Comparison of ENCODE assay signal across 16 cellular contexts in the genomic region with DNA sequence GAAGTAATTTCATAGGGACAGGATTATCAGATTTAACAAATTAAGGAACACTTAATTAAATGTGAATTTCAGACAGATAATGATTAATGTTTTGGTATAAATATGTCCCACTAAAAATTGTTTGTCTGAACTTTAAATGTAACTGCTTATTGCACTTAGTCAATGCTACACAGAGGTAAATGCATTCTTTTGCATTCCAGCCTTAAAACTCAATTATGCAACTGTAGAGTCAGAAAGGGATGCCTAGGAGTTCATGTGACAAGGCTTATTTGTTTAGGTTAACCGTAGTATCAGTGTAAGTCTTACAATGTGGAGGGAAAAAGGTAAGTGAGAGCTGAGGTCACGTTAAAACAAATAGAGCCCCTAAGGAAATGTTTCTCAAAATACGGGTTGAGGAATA.
DNase-seq lines count a peak whose midpoint lies in the region; TF ChIP-seq lines count a peak whose summit lies in the region.
"Had no signal": no experiment of that assay in that cellular context is flagged by ENCODE, and none has a peak within 500 bp of the region (broad histone marks: within the 10 kb centered on the region; RNA-seq: fewer than 3 reads in every experiment).

No MANE protein-coding gene starts in this region.

- H3K4me1 Mint-ChIP-seq in HFFc6 (ENCODE audit: low read depth) (peaks cover 30% of the 10 kb centered on the region), osteocyte (ENCODE audit: unreplicated experiment) (peaks cover 18% of the 10 kb centered on the region)

- H3K79me1 ChIP-seq in trophoblast cell (ENCODE audit: low read length) = peaks cover 7% of the 10 kb centered on the region

- H3K23ac ChIP-seq in trophoblast cell (ENCODE audit: low read length) = no peak overlapping the region

- no CpG with 5 or more reads among the region's 3 CpGs for WGBS in trophoblast cell (ENCODE audit: extremely low coverage, insufficient coverage, insufficient read length)

- peaks cover 4% of the 10 kb centered on the region for H3K79me2 ChIP-seq in trophoblast cell (ENCODE audit: control insufficient read depth, insufficient read depth, low read length, poor library complexity)

- H3K4me3 Mint-ChIP-seq in HFFc6 (no peak overlapping the region), osteocyte (ENCODE audit: unreplicated experiment) (no peak overlapping the region)

- H2BK5ac ChIP-seq in trophoblast cell (ENCODE audit: low read depth, low read length, poor library complexity) = no peak overlapping the region

- H3K4me3 ChIP-seq in BLaER1 (no peak overlapping the region), HUES48 (ENCODE audit: low read depth, low read length) (no peak overlapping the region), iPS-20b (ENCODE audit: low read length) (no peak overlapping the region), trophoblast cell (ENCODE audit: low read depth, low read length) (no peak overlapping the region)

- H2BK12ac ChIP-seq in trophoblast cell (ENCODE audit: low read length) = no peak overlapping the region

- peak; percentile 35 to 86 for DNase-seq in trophoblast cell
- DNase-seq in HFFc6 = no peak
- DNase-seq in HuH-7 (ENCODE audit: low spot score) = no peak
- no peak for DNase-seq in osteocyte (ENCODE audit: extremely low spot score, unreplicated experiment)
- DNase-seq: CD4-positive, alpha-beta memory T cell; COR-L47; DMS53; H7; NCI-H2029; NCI-H446 treated with DMSO at 0.1 percent for 48 hours; NCI-H526 treated with DMSO at 0.1 percent for 48 hours; SHP77 treated with DMSO at 0.1 percent for 48 hours had no signal

- no peak overlapping the region for H2BK120ac ChIP-seq in trophoblast cell (ENCODE audit: insufficient read depth, low read length, poor library complexity)

- peak overlapping the region; percentile 91 for H3K4me2 ChIP-seq in BLaER1
- no peak overlapping the region for H3K4me2 ChIP-seq in trophoblast cell (ENCODE audit: low read length)

- H3K27ac Mint-ChIP-seq in HFFc6 (no peak overlapping the region), osteocyte (ENCODE audit: unreplicated experiment) (no peak overlapping the region)

- H3K9me3 Mint-ChIP-seq in HFFc6 = no peaks in the 10 kb centered on the region
- H3K9me3 Mint-ChIP-seq in osteocyte (ENCODE audit: unreplicated experiment) = no peaks in the 10 kb centered on the region

- H3K14ac ChIP-seq in trophoblast cell (ENCODE audit: low read length) = no peak overlapping the region

- H3K27ac ChIP-seq in BLaER1 (peak overlapping the region; percentile 59), HUES48 (ENCODE audit: low read depth, low read length) (peak overlapping the region; percentile 36), iPS-20b (ENCODE audit: low read length) (no peak overlapping the region), trophoblast cell (ENCODE audit: low read depth, low read length) (peak overlapping the region; percentile 42)
- H3K27ac ChIP-seq: RWPE1 had no signal

- H3K4me1 ChIP-seq in BLaER1 (peaks cover 46% of the 10 kb centered on the region), HUES48 (ENCODE audit: control insufficient read depth, insufficient read depth, low read length) (peaks cover 43% of the 10 kb centered on the region), iPS-20b (ENCODE audit: insufficient read depth, low read length) (peaks cover 38% of the 10 kb centered on the region), trophoblast cell (ENCODE audit: control insufficient read depth in 1 of 2, insufficient read depth in 2 of 2, low read length in 2 of 2) (peaks cover 2 to 4% of the 10 kb centered on the region in 2 experiments)

- H3K27me3 Mint-ChIP-seq in HFFc6 (ENCODE audit: insufficient read depth) = peaks cover 1% of the 10 kb centered on the region; the same call in 1 of the 2 replicates
- H3K27me3 Mint-ChIP-seq in osteocyte (ENCODE audit: unreplicated experiment) = peaks cover 20% of the 10 kb centered on the region

- H3K27me3 ChIP-seq in BLaER1 = no peaks in the 10 kb centered on the region
- no peaks in the 10 kb centered on the region for H3K27me3 ChIP-seq in HUES48 (ENCODE audit: control insufficient read depth, insufficient read depth, low read length)
- peaks cover 4% of the 10 kb centered on the region; the same call in 1 of the 2 replicates for H3K27me3 ChIP-seq in iPS-20b (ENCODE audit: insufficient read depth, low read length)
- no peaks in the 10 kb centered on the region for H3K27me3 ChIP-seq in trophoblast cell (ENCODE audit: insufficient read depth, low read length)

- H3K36me3 ChIP-seq in BLaER1 (no peaks in the 10 kb centered on the region), HUES48 (ENCODE audit: control insufficient read depth, insufficient read depth, low read length) (no peaks in the 10 kb centered on the region), iPS-20b (ENCODE audit: insufficient read depth, low read depth, low read length) (no peaks in the 10 kb centered on the region), trophoblast cell (ENCODE audit: control insufficient read depth in 1 of 2, insufficient read depth in 2 of 2, low read length in 2 of 2) (no peaks in the 10 kb centered on the region)

- no peak overlapping the region for H4K12ac ChIP-seq in trophoblast cell (ENCODE audit: low read depth, low read length)

- TF ChIP-seq CTCF in HFFc6 (IDR thresholded peaks at IDR 0.05) (no peak), osteocyte (IDR thresholded peaks at IDR 0.05) (no peak)

- peaks cover 19% of the 10 kb centered on the region for H3K9me3 ChIP-seq in BLaER1
- no peaks in the 10 kb centered on the region for H3K9me3 ChIP-seq in HUES48 (ENCODE audit: control insufficient read depth, insufficient read depth, low read length)
- H3K9me3 ChIP-seq in iPS-20b (ENCODE audit: insufficient read depth, low read depth, low read length) = no peaks in the 10 kb centered on the region
- no peaks in the 10 kb centered on the region for H3K9me3 ChIP-seq in trophoblast cell (ENCODE audit: insufficient read depth, low read depth, low read length)

- no peak overlapping the region; the same call in 1 of the 2 replicates for H3K9ac ChIP-seq in BLaER1
- no peak overlapping the region for H3K9ac ChIP-seq in HUES48 (ENCODE audit: low read depth, low read length)
- peak overlapping the region; percentile 7; the same call in 1 of the 2 replicates for H3K9ac ChIP-seq in iPS-20b (ENCODE audit: low read depth, low read length)
- no peak overlapping the region for H3K9ac ChIP-seq in trophoblast cell (ENCODE audit: low read length)

- no peak overlapping the region for H4K91ac ChIP-seq in trophoblast cell (ENCODE audit: low read depth, low read length)

- no peak overlapping the region for H2AFZ ChIP-seq in trophoblast cell (ENCODE audit: insufficient read depth, low read length, poor library complexity)

- H3K18ac ChIP-seq in trophoblast cell (ENCODE audit: low read length) = no peak overlapping the region

- no peak overlapping the region for H4K8ac ChIP-seq in trophoblast cell (ENCODE audit: low read depth, low read length)

- H2AK5ac ChIP-seq in trophoblast cell (ENCODE audit: low read length) = no peak overlapping the region

- no peak overlapping the region for H3K4ac ChIP-seq in trophoblast cell (ENCODE audit: low read depth, low read length)

- H3K36me3 Mint-ChIP-seq in HFFc6 (ENCODE audit: low read depth) = no peaks in the 10 kb centered on the region
- no peaks in the 10 kb centered on the region for H3K36me3 Mint-ChIP-seq in osteocyte (ENCODE audit: unreplicated experiment)
- H3K36me3 Mint-ChIP-seq: CD4-positive, alpha-beta memory T cell had no signal

- H4K20me1 ChIP-seq in BLaER1 = no peaks in the 10 kb centered on the region

Comparison
In these comparisons a context has a peak if more than half of its experiments do, and no peak if none do; other contexts are left out.
1. DNase-seq: peak in trophoblast cell (2 of 2); none in HFFc6 (single experiment), HuH-7 (single experiment) and osteocyte (single experiment).